In genomic region chr20:33640287-33640686, GRCh38 we compare ENCODE assay signal across 26 cellular contexts. TPM values are rescaled to one million over a fixed set of nuclear protein-coding genes. Genes with fewer than 3 reads are reported as not detected.
DNase-seq lines count a peak whose midpoint lies in the region; ATAC-seq and TF ChIP-seq lines count a peak whose summit lies in the region.
"Had no signal": no experiment of that assay in that cellular context is flagged by ENCODE, and none has a peak within 500 bp of the region (broad histone marks: within the 10 kb centered on the region; RNA-seq: fewer than 3 reads in every experiment).

No MANE protein-coding gene starts in this region.

- intact Hi-C loops in body of pancreas (cut with DNase I): no loop called here

- peak; percentile 19 for DNase-seq in ELR (ENCODE audit: low read depth)
- DNase-seq in MV-4-11 (lab: John Stamatoyannopoulos, UW): peak; percentile 41
- peak; percentile 24 for DNase-seq in brain microvascular endothelial cell
- peak; percentile 51 for DNase-seq in islet precursor cell
- DNase-seq in SW 1271 (lab: John Stamatoyannopoulos, UW): no peak
- no peak for DNase-seq in body of pancreas
- DNase-seq: CD8-positive, alpha-beta T cell; EL; NCI-H1092; NCI-H1417 treated with DMSO at 0.1 percent for 48 hours; NCI-H187; NCI-H2081 treated with DMSO at 0.1 percent for 48 hours; NCI-H2171 treated with DMSO at 0.1 percent for 48 hours; NCI-H446; NCI-H526; OCI-M1; SJCRH30; T-cell had no signal

- ATAC-seq in HG03159 (IDR thresholded peaks at IDR 0.05; ENCODE audit: unreplicated experiment) (no peak), body of pancreas (no peak)
- ATAC-seq: CD8-positive, alpha-beta T cell; HCT116; Right ventricle myocardium inferior; SK-N-SH treated with all-trans-retinoic acid at 6 μM for 48 hours; T-cell had no signal

- TF ChIP-seq CTCF in brain microvascular endothelial cell (IDR thresholded peaks at IDR 0.05; ENCODE audit: low read depth, low read length, missing control alignments): no peak
- no peak for TF ChIP-seq CTCF in body of pancreas (IDR thresholded peaks at IDR 0.05)

- H3K27me3 ChIP-seq in brain microvascular endothelial cell (replicated peaks): no peaks in the 10 kb centered on the region
- H3K27me3 ChIP-seq in body of pancreas: no peaks in the 10 kb centered on the region
- H3K27me3 ChIP-seq: SJCRH30 had no signal

- whole genome bisulfite sequencing in body of pancreas, 2 donors: 85 to 86% methylated on average over 12 to 13 of the region's 13 CpGs

- H3K27ac ChIP-seq in brain microvascular endothelial cell (no peak overlapping the region), body of pancreas (no peak overlapping the region)
- H3K27ac ChIP-seq: C4-2B, HL-60, SJCRH30 had no signal

- H3K4me1 ChIP-seq in body of pancreas: no peaks in the 10 kb centered on the region

- in situ Hi-C loops in brain microvascular endothelial cell (cut with HindIII; ENCODE audit: low pct_ligation_motif_present, low sequenced_read_pairs): no loop called here

- H3K36me3 ChIP-seq in brain microvascular endothelial cell (replicated peaks): peaks cover 12% of the 10 kb centered on the region
- peaks cover 6 to 21% of the 10 kb centered on the region in 2 donors for H3K36me3 ChIP-seq in body of pancreas (replicated peaks in 1 of 2; ENCODE audit: insufficient read depth in 1 of 2, low read depth in 2 of 2)

- no peak for TF ChIP-seq POLR2A in body of pancreas (IDR thresholded peaks at IDR 0.05)

- H3K4me3 ChIP-seq in brain microvascular endothelial cell (ENCODE audit: low read depth, low read length): no peak overlapping the region
- no peak overlapping the region for H3K4me3 ChIP-seq in body of pancreas
- H3K4me3 ChIP-seq: SJCRH30 had no signal

- no peaks in the 10 kb centered on the region for H3K9me3 ChIP-seq in body of pancreas
- H3K9me3 ChIP-seq: Caco-2, SJCRH30 had no signal

RNA-seq across cellular contexts. Expression of gene C20orf144, which starts 21.8 kb away (rescaled TPM):
- under 1 TPM in 1 of 2 donors, not detected in 1; 0.66 TPM for total RNA-seq in body of pancreas
- total RNA-seq: H4, Right ventricle myocardium inferior had no signal

RNA-seq across cellular contexts. Expression of gene ACTL10, which starts 26.5 kb away (rescaled TPM):
- total RNA-seq in body of pancreas: 1 to 10 TPM; 4.0 to 4.9 TPM
- total RNA-seq: H4 had no signal

RNA-seq across cellular contexts. Expression of gene NECAB3, which starts 33.9 kb away (rescaled TPM):
- 10 to 100 TPM; 41.8 to 92.3 TPM for total RNA-seq in body of pancreas

RNA-seq across cellular contexts. Expression of gene E2F1, which starts 45.9 kb away (rescaled TPM):
- total RNA-seq in body of pancreas: under 1 TPM in 1 of 2 donors, not detected in 1; 0.66 TPM

Comparison
In these comparisons a context has a peak if more than half of its experiments do, and no peak if none do; other contexts are left out.
1. DNase-seq: peak in ELR (single experiment), MV-4-11 (single experiment), brain microvascular endothelial cell (single experiment) and islet precursor cell (single experiment); none in SW 1271 (0 of 2) and body of pancreas (0 of 4).